Comparison of ENCODE assay signal across 8 cellular contexts in genomic region chr15:42272768-42273098, GRCh38. TPM values are rescaled to one million over a fixed set of nuclear protein-coding genes. Genes with fewer than 3 reads are reported as not detected.
DNase-seq lines count a peak whose midpoint lies in the region; ATAC-seq and TF ChIP-seq lines count a peak whose summit lies in the region.

No MANE protein-coding gene starts in this region.

- DNase-seq in right atrium auricular region (ENCODE audit: low spot score) (no peak), left cardiac atrium (no peak), brain microvascular endothelial cell (no peak), aorta (no peak)

- H3K4me1 ChIP-seq in right atrium auricular region (peaks cover 0 to 45% of the 10 kb centered on the region in 2 donors), mesodermal cell (ENCODE audit: control insufficient read depth, insufficient read depth, low read length, poor library complexity, severe bottlenecking) (peaks cover 8% of the 10 kb centered on the region), aorta (ENCODE audit: control insufficient read depth in 1 of 2, insufficient read depth in 2 of 2, low read length in 2 of 2) (no peaks in the 10 kb centered on the region)

- intact Hi-C loops in left cardiac atrium (cut with DNase I) = loop anchor here in 1 of 2 donors (10.0 kb wide), 1 partner anchor 202 kb away; no protein-coding TSS in a partner anchor
- intact Hi-C loops in aorta (cut with DNase I) = loop anchor here in 1 of 2 donors (5.0 kb wide), 1 partner anchor 200 kb away; no protein-coding TSS in a partner anchor

- peak overlapping the region; percentile 99 for H3K27ac ChIP-seq in right atrium auricular region
- H3K27ac ChIP-seq in brain microvascular endothelial cell = peak overlapping the region; percentile 99
- H3K27ac ChIP-seq in mesodermal cell (ENCODE audit: low read depth, low read length, severe bottlenecking) = peak overlapping the region; percentile 95
- H3K27ac ChIP-seq in aorta (ENCODE audit: low read depth in 1 of 2, low read length in 2 of 2) = peak overlapping the region in 1 of 2 donors; percentile 49

- WGBS in mesodermal cell (ENCODE audit: insufficient coverage in 2 of 2), 2 experiments = 0% methylated on average over 6 to 9 of the region's 9 CpGs
- 0 to 1% methylated on average over 9 of the region's 9 CpGs for WGBS in aorta, 2 donors

- in situ Hi-C loops in brain microvascular endothelial cell (cut with HindIII; ENCODE audit: low pct_ligation_motif_present, low sequenced_read_pairs) = no loop called here

- H3K9me3 ChIP-seq in right atrium auricular region (no peaks in the 10 kb centered on the region), mesodermal cell (ENCODE audit: control insufficient read depth, low read length) (no peaks in the 10 kb centered on the region), aorta (ENCODE audit: control insufficient read depth, low read length) (no peaks in the 10 kb centered on the region)

- TF ChIP-seq CTCF in right atrium auricular region (IDR thresholded peaks at IDR 0.05) = no peak
- no peak for TF ChIP-seq CTCF in brain microvascular endothelial cell (IDR thresholded peaks at IDR 0.05; ENCODE audit: low read depth, low read length, missing control alignments)

- H3K4me3 ChIP-seq in right atrium auricular region (peak overlapping the region; percentile 80 to 88), brain microvascular endothelial cell (ENCODE audit: low read depth, low read length) (peak overlapping the region; percentile 92), mesodermal cell (ENCODE audit: extremely low read depth, insufficient read depth, low read length, poor library complexity, severe bottlenecking) (peak overlapping the region; percentile 72), aorta (ENCODE audit: low read length in 2 of 2) (peak overlapping the region; percentile 53 to 60)

- peaks cover 5% of the 10 kb centered on the region for H3K36me3 ChIP-seq in right atrium auricular region
- peaks cover 6% of the 10 kb centered on the region for H3K36me3 ChIP-seq in brain microvascular endothelial cell (replicated peaks)
- peaks cover 30% of the 10 kb centered on the region for H3K36me3 ChIP-seq in mesodermal cell (ENCODE audit: control insufficient read depth, insufficient read depth, low read length)
- H3K36me3 ChIP-seq in aorta (ENCODE audit: control insufficient read depth in 1 of 2, insufficient read depth in 2 of 2, low read length in 1 of 2) = no peaks in the 10 kb centered on the region

- H3K27me3 ChIP-seq in right atrium auricular region = no peaks in the 10 kb centered on the region
- H3K27me3 ChIP-seq in brain microvascular endothelial cell (replicated peaks) = no peaks in the 10 kb centered on the region
- no peaks in the 10 kb centered on the region for H3K27me3 ChIP-seq in aorta (ENCODE audit: control insufficient read depth in 1 of 2, insufficient read depth in 2 of 2, low read length in 1 of 2)

- ATAC-seq in left cardiac atrium (no peak), aorta (ENCODE audit: low FRiP score) (no peak), HG02840 (IDR thresholded peaks at IDR 0.05; ENCODE audit: low FRiP score, unreplicated experiment) (no peak), GM19397 (IDR thresholded peaks at IDR 0.05; ENCODE audit: unreplicated experiment) (no peak), HG03175 (IDR thresholded peaks at IDR 0.05; ENCODE audit: unreplicated experiment) (no peak)

RNA-seq across cellular contexts. Expression of gene GANC, which starts 0.3 kb away (rescaled TPM):
- 10 to 100 TPM in 1 of 2 donors, 1 to 10 TPM in 1; 6.6 to 12.7 TPM for total RNA-seq in right atrium auricular region
- 10 to 100 TPM; 15.2 to 18.0 TPM for total RNA-seq in left cardiac atrium
- 16.9 TPM for polyA plus RNA-seq in mesodermal cell (2013, experiment 1 of 2)
- 17.1 TPM for polyA plus RNA-seq in mesodermal cell (2013, experiment 2 of 2)
- total RNA-seq in aorta = 10 to 100 TPM; 51.6 to 61.4 TPM
- polyA plus RNA-seq in aorta = 10 to 100 TPM; 14.9 to 27.0 TPM

RNA-seq across cellular contexts. Expression of gene TMEM87A, which starts 0.5 kb away (rescaled TPM):
- total RNA-seq in right atrium auricular region (10 to 100 TPM; 17.0 to 25.4 TPM), left cardiac atrium (10 to 100 TPM; 19.9 to 28.3 TPM), aorta (10 to 100 TPM; 58.4 to 66.8 TPM)
- 49.5 TPM for polyA plus RNA-seq in mesodermal cell (2013, experiment 1 of 2)
- polyA plus RNA-seq in mesodermal cell (2013, experiment 2 of 2) = 44.8 TPM
- polyA plus RNA-seq in aorta = 10 to 100 TPM; 21.4 to 38.5 TPM
